22 cellular contexts compared by ENCODE assay signal in the genomic region with DNA sequence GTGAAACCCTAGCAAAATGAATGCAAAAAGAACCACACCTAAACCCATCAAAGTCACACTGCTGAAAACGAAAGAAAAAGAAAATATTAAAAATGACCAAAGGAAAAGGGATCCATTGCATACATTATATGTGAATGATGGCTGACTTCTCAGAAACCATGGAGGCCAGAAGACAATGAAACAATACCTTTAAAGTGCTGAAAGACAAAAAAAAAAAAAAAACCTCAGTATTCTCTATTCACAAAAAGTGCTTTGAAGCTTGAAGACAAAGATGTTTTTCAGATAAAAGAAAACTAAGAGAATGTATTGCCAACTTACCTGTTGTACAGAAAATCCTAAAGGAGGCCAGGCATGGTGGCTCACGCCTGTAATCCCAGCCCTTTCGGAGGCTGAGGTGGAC. TPM values are rescaled to one million over a fixed set of nuclear protein-coding genes. Genes with fewer than 3 reads are reported as not detected.
A peak's percentile ranks its signal among the peaks of the same experiment; 100 is the strongest.
DNase-seq lines count a peak whose midpoint lies in the region; ATAC-seq, FAIRE-seq and TF ChIP-seq lines count a peak whose summit lies in the region.
"Had no signal": no experiment of that assay in that cellular context is flagged by ENCODE, and none has a peak within 500 bp of the region (broad histone marks: within the 10 kb centered on the region; RNA-seq: fewer than 3 reads in every experiment).

No MANE protein-coding gene starts in this region.

- H3K4me1 Mint-ChIP-seq in activated CD4-positive, alpha-beta T cell treated with anti-CD3 and anti-CD28 coated beads, Interleukin-2, amount 10 ng/mL, durations not matched to agents 7 days and 5 days: peaks cover 82% of the 10 kb centered on the region
- H3K4me1 Mint-ChIP-seq in activated T-helper 2 cell treated with anti-CD3 and anti-CD28 coated beads, Interferon-gamma antibody, Interleukin-2, Interleukin-4, amounts not matched to agents 10 μg/mL and 5 μg/mL and 100 μg/mL, durations not matched to agents 14 hours and 24 hours and 36 hours (ENCODE audit: low read depth): peaks cover 80% of the 10 kb centered on the region
- peaks cover 46 to 91% (median 82%) of the 10 kb centered on the region in 4 donors for H3K4me1 Mint-ChIP-seq in naive thymus-derived CD8-positive, alpha-beta T cell
- peaks cover 2% of the 10 kb centered on the region; the same call in 1 of the 3 replicates for H3K4me1 Mint-ChIP-seq in GM23338

- H3K4me3 ChIP-seq in DND-41 (ENCODE audit: low read depth in 1 of 2, low read length in 2 of 2): no peak overlapping the region
- no peak overlapping the region for H3K4me3 ChIP-seq in GM23338
- H3K4me3 ChIP-seq: BLaER1, left ventricle myocardium inferior, pancreas had no signal

- H3K27ac ChIP-seq in DND-41 (ENCODE audit: low read length) (peak overlapping the region; percentile 64), GM23338 (ENCODE audit: low read depth) (no peak overlapping the region)
- H3K27ac ChIP-seq: BLaER1, left ventricle myocardium inferior, pancreas had no signal

- no peak for DNase-seq in activated CD4-positive, alpha-beta T cell treated with anti-CD3 and anti-CD28 coated beads, Interleukin-2, amount 10 ng/mL, durations not matched to agents 7 days and 5 days
- no peak for DNase-seq in activated CD4-positive, alpha-beta T cell treated with anti-CD3 and anti-CD28 coated beads, Interleukin-2, amount 50 U/mL, for 48 hours
- DNase-seq in DND-41: no peak
- DNase-seq in activated T-helper 2 cell treated with anti-CD3 and anti-CD28 coated beads, Interferon-gamma antibody, Interleukin-2, Interleukin-4, amounts not matched to agents 10 μg/mL and 5 μg/mL and 100 μg/mL, durations not matched to agents 14 hours and 24 hours and 36 hours (ENCODE audit: low spot score): no peak
- DNase-seq in naive thymus-derived CD8-positive, alpha-beta T cell: peak in 2 of 10 donors; percentile 55 to 56
- no peak for DNase-seq in H54 (ENCODE audit: insufficient read length, low spot score)
- no peak for DNase-seq in GM23338 (ENCODE audit: low spot score)
- DNase-seq in GOT3 (lab: John Stamatoyannopoulos, UW): no peak
- DNase-seq: activated CD4-positive, alpha-beta T cell treated with anti-CD3 and anti-CD28 coated beads for 48 hours; dermis blood vessel endothelial cell; DMS 273 treated with DMSO at 0.1 percent for 48 hours; left ventricle myocardium inferior; NCI-H1092; NCI-H187 treated with DMSO at 0.1 percent for 48 hours; NCI-H774; nephron progenitor cell; pancreas; right cardiac atrium; stimulated activated CD4-positive, alpha-beta T cell treated with anti-CD3 and anti-CD28 coated beads, Interleukin-12 subunit alpha, Interleukin-12 subunit beta, amount 100 ng/mL, for 4 hours; stimulated activated CD4-positive, alpha-beta T cell treated with anti-CD3 and anti-CD28 coated beads, Interleukin-4, amount 100 ng/mL, for 4 hours had no signal

- CTCF ChIA-PET in activated CD4-positive, alpha-beta T cell treated with anti-CD3 and anti-CD28 coated beads, Interleukin-2, amount 10 ng/mL, durations not matched to agents 7 days and 5 days (lab: Charles Lee): interaction anchor here (0.5 to 1.9 kb wide), 3 partner anchors 43 to 557 kb away, joined by 3 to 9 read pairs (median 6); no protein-coding TSS in a partner anchor

- H3K9me3 Mint-ChIP-seq in activated CD4-positive, alpha-beta T cell treated with anti-CD3 and anti-CD28 coated beads, Interleukin-2, amount 10 ng/mL, durations not matched to agents 7 days and 5 days: no peaks in the 10 kb centered on the region
- H3K9me3 Mint-ChIP-seq in activated T-helper 2 cell treated with anti-CD3 and anti-CD28 coated beads, Interferon-gamma antibody, Interleukin-2, Interleukin-4, amounts not matched to agents 10 μg/mL and 5 μg/mL and 100 μg/mL, durations not matched to agents 14 hours and 24 hours and 36 hours: no peaks in the 10 kb centered on the region
- H3K9me3 Mint-ChIP-seq in naive thymus-derived CD8-positive, alpha-beta T cell: no peaks in the 10 kb centered on the region
- no peaks in the 10 kb centered on the region for H3K9me3 Mint-ChIP-seq in GM23338

- peak overlapping the region; percentile 90 for H3K27ac Mint-ChIP-seq in activated CD4-positive, alpha-beta T cell treated with anti-CD3 and anti-CD28 coated beads, Interleukin-2, amount 10 ng/mL, durations not matched to agents 7 days and 5 days
- H3K27ac Mint-ChIP-seq in activated T-helper 2 cell treated with anti-CD3 and anti-CD28 coated beads, Interferon-gamma antibody, Interleukin-2, Interleukin-4, amounts not matched to agents 10 μg/mL and 5 μg/mL and 100 μg/mL, durations not matched to agents 14 hours and 24 hours and 36 hours: peak overlapping the region; percentile 92
- H3K27ac Mint-ChIP-seq in naive thymus-derived CD8-positive, alpha-beta T cell: peak overlapping the region; percentile 86 to 100 (median 96)
- H3K27ac Mint-ChIP-seq in GM23338: no peak overlapping the region
- H3K27ac Mint-ChIP-seq: nephron progenitor cell had no signal

- H3K4me2 ChIP-seq in DND-41 (ENCODE audit: insufficient read depth, low read length): peak overlapping the region; percentile 34
- no peak overlapping the region for H3K4me2 ChIP-seq in GM23338
- H3K4me2 ChIP-seq: BLaER1 had no signal

- no peak for TF ChIP-seq CTCF in DND-41 (IDR thresholded peaks at IDR 0.05; ENCODE audit: borderline replicate concordance, extremely low read depth, low read length, poor library complexity, severe bottlenecking)
- TF ChIP-seq CTCF in GM23338 (conservative IDR thresholded peaks at IDR 0.05; ENCODE audit: low read depth in 2 of 2): no peak

- no peaks in the 10 kb centered on the region for H3F3A ChIP-seq in GM23338 (replicated peaks; ENCODE audit: low read depth)

- peak overlapping the region; percentile 17 for H3K9ac ChIP-seq in DND-41 (ENCODE audit: low read depth, low read length)
- H3K9ac ChIP-seq: BLaER1 had no signal

- no peaks in the 10 kb centered on the region; the same call in 1 of the 2 replicates for H3K36me3 ChIP-seq in DND-41 (ENCODE audit: insufficient read depth, low read length)
- H3K36me3 ChIP-seq in GM23338 (ENCODE audit: insufficient read depth): no peaks in the 10 kb centered on the region
- H3K36me3 ChIP-seq: left ventricle myocardium inferior, pancreas had no signal

- ATAC-seq in DND-41 (ENCODE audit: insufficient read depth, low read depth): no peak
- peak in 1 of 2 donors; percentile 5 for ATAC-seq in naive thymus-derived CD8-positive, alpha-beta T cell
- ATAC-seq in GM23338: no peak
- ATAC-seq: pancreas, right cardiac atrium had no signal

- POLR2A ChIA-PET in activated CD4-positive, alpha-beta T cell treated with anti-CD3 and anti-CD28 coated beads, Interleukin-2, amount 10 ng/mL, durations not matched to agents 7 days and 5 days (lab: Charles Lee): interaction anchor here (0.6 kb wide), 1 partner anchor 132 kb away, joined by 4 read pairs; no protein-coding TSS in a partner anchor
- POLR2A ChIA-PET in naive thymus-derived CD8-positive, alpha-beta T cell (lab: Charles Lee): interaction anchor here (0.6 to 52.2 kb wide), 7 partner anchors 10 to 132 kb away, joined by 3 to 2215 read pairs (median 4); partner anchors contain the start of gene EVL

- H3K79me2 ChIP-seq in DND-41 (ENCODE audit: insufficient read depth, low read length) (peaks cover 97% of the 10 kb centered on the region), GM23338 (replicated peaks; ENCODE audit: insufficient read depth) (no peaks in the 10 kb centered on the region; the same call in 1 of the 2 replicates)

- peak overlapping the region; percentile 73 for H3K4me3 Mint-ChIP-seq in activated CD4-positive, alpha-beta T cell treated with anti-CD3 and anti-CD28 coated beads, Interleukin-2, amount 10 ng/mL, durations not matched to agents 7 days and 5 days
- H3K4me3 Mint-ChIP-seq in activated T-helper 2 cell treated with anti-CD3 and anti-CD28 coated beads, Interferon-gamma antibody, Interleukin-2, Interleukin-4, amounts not matched to agents 10 μg/mL and 5 μg/mL and 100 μg/mL, durations not matched to agents 14 hours and 24 hours and 36 hours (ENCODE audit: low read depth): peak overlapping the region; percentile 70
- H3K4me3 Mint-ChIP-seq in naive thymus-derived CD8-positive, alpha-beta T cell: peak overlapping the region; percentile 38 to 86 (median 72)
- no peak overlapping the region for H3K4me3 Mint-ChIP-seq in GM23338
- H3K4me3 Mint-ChIP-seq: nephron progenitor cell had no signal

- H3K9me2 ChIP-seq in GM23338 (ENCODE audit: insufficient read depth): no peaks in the 10 kb centered on the region

- peaks cover 9% of the 10 kb centered on the region for H3K36me3 Mint-ChIP-seq in activated CD4-positive, alpha-beta T cell treated with anti-CD3 and anti-CD28 coated beads, Interleukin-2, amount 10 ng/mL, durations not matched to agents 7 days and 5 days (ENCODE audit: low read depth)
- H3K36me3 Mint-ChIP-seq in activated T-helper 2 cell treated with anti-CD3 and anti-CD28 coated beads, Interferon-gamma antibody, Interleukin-2, Interleukin-4, amounts not matched to agents 10 μg/mL and 5 μg/mL and 100 μg/mL, durations not matched to agents 14 hours and 24 hours and 36 hours (ENCODE audit: low read depth): peaks cover 3% of the 10 kb centered on the region
- no peaks in the 10 kb centered on the region for H3K36me3 Mint-ChIP-seq in naive thymus-derived CD8-positive, alpha-beta T cell
- no peaks in the 10 kb centered on the region for H3K36me3 Mint-ChIP-seq in GM23338 (ENCODE audit: low read depth)

- peaks cover 97% of the 10 kb centered on the region for H3K4me1 ChIP-seq in DND-41 (ENCODE audit: insufficient read depth, low read length)
- no peaks in the 10 kb centered on the region for H3K4me1 ChIP-seq in GM23338 (ENCODE audit: insufficient read depth)
- H3K4me1 ChIP-seq: pancreas had no signal

- H4K20me1 ChIP-seq in DND-41 (ENCODE audit: insufficient read depth, low read length) (no peaks in the 10 kb centered on the region; the same call in 1 of the 2 replicates), GM23338 (replicated peaks; ENCODE audit: insufficient read depth) (peaks cover 10% of the 10 kb centered on the region; the same call in 1 of the 2 replicates)

- no peaks in the 10 kb centered on the region for H3K9me3 ChIP-seq in DND-41 (ENCODE audit: insufficient read depth, low read length, severe bottlenecking)
- H3K9me3 ChIP-seq: left ventricle myocardium inferior, pancreas had no signal

- intact Hi-C loops in activated T-helper 2 cell treated with anti-CD3 and anti-CD28 coated beads, Interferon-gamma antibody, Interleukin-2, Interleukin-4, amounts not matched to agents 10 μg/mL and 5 μg/mL and 100 μg/mL, durations not matched to agents 14 hours and 24 hours and 36 hours (cut with micrococcal nuclease): loop anchor here (10.0 kb wide), 2 partner anchors 576 to 826 kb away; partner anchors contain the start of genes CCNK and SETD3

- H3K27me3 ChIP-seq in DND-41 (ENCODE audit: insufficient read depth, low read length, poor library complexity) (no peaks in the 10 kb centered on the region), GM23338 (ENCODE audit: insufficient read depth) (no peaks in the 10 kb centered on the region)
- H3K27me3 ChIP-seq: BLaER1, pancreas had no signal

- FAIRE-seq in H54 (lab: Jason Lieb, UNC): no peak
- FAIRE-seq: H1, pancreas had no signal

- H3K27me3 Mint-ChIP-seq in activated CD4-positive, alpha-beta T cell treated with anti-CD3 and anti-CD28 coated beads, Interleukin-2, amount 10 ng/mL, durations not matched to agents 7 days and 5 days: no peaks in the 10 kb centered on the region
- no peaks in the 10 kb centered on the region for H3K27me3 Mint-ChIP-seq in activated T-helper 2 cell treated with anti-CD3 and anti-CD28 coated beads, Interferon-gamma antibody, Interleukin-2, Interleukin-4, amounts not matched to agents 10 μg/mL and 5 μg/mL and 100 μg/mL, durations not matched to agents 14 hours and 24 hours and 36 hours (ENCODE audit: low read depth)
- no peaks in the 10 kb centered on the region for H3K27me3 Mint-ChIP-seq in naive thymus-derived CD8-positive, alpha-beta T cell
- H3K27me3 Mint-ChIP-seq in GM23338 (ENCODE audit: insufficient read depth, low read depth, poor library complexity): no peaks in the 10 kb centered on the region

- no peak for TF ChIP-seq POLR2A in H54 (IDR thresholded peaks at IDR 0.05; ENCODE audit: low read depth, low read length)

- H2AFZ ChIP-seq in DND-41 (ENCODE audit: low read depth, low read length) (no peak overlapping the region), GM23338 (no peak overlapping the region)

RNA-seq across cellular contexts. Expression of gene EVL, which starts 4.5 kb away (rescaled TPM):
- 1,000 to 10,000 TPM; 1,017 to 1,048 TPM for total RNA-seq in activated CD4-positive, alpha-beta T cell treated with anti-CD3 and anti-CD28 coated beads, Interleukin-2, amount 10 ng/mL, durations not matched to agents 7 days and 5 days
- 255 TPM in 2 replicates for total RNA-seq in activated T-helper 2 cell treated with anti-CD3 and anti-CD28 coated beads, Interferon-gamma antibody, Interleukin-2, Interleukin-4, amounts not matched to agents 10 μg/mL and 5 μg/mL and 100 μg/mL, durations not matched to agents 14 hours and 24 hours and 36 hours
- 1,000 to 10,000 TPM; 1,491 to 1,493 TPM for total RNA-seq in naive thymus-derived CD8-positive, alpha-beta T cell
- polyA plus RNA-seq in naive thymus-derived CD8-positive, alpha-beta T cell: 100 to 1,000 TPM; 111 to 153 (median 148) TPM
- 43.9 and 50.5 TPM in 2 replicates for total RNA-seq in GM23338 (2014; rRNA removed; shearing (Covaris generic))
- polyA plus RNA-seq in GM23338 (2016; fragmentation: Nextera tagmentation; extraction: Ambion mirVana): 28.2 and 36.7 TPM in 2 replicates
